Comparison of ENCODE assay signal across 9 cellular contexts in genomic region chr1:15231714-15232201, GRCh38. TPM values are rescaled to one million over a fixed set of nuclear protein-coding genes. Genes with fewer than 3 reads are reported as not detected.
DNase-seq lines count a peak whose midpoint lies in the region; ATAC-seq and TF ChIP-seq lines count a peak whose summit lies in the region.
"Had no signal": no experiment of that assay in that cellular context is flagged by ENCODE, and none has a peak within 500 bp of the region (broad histone marks: within the 10 kb centered on the region; RNA-seq: fewer than 3 reads in every experiment).

No MANE protein-coding gene starts in this region.

- H2BK15ac ChIP-seq in H9 (ENCODE audit: low read depth, low read length): no peak overlapping the region

- H3K27me3 Mint-ChIP-seq in natural killer cell (ENCODE audit: low read depth in 2 of 2) (peaks cover 0 to 10% of the 10 kb centered on the region in 2 donors), H9 (ENCODE audit: low read depth) (peaks cover 6% of the 10 kb centered on the region)

- H3K27ac Mint-ChIP-seq in natural killer cell (peak overlapping the region in 1 of 2 donors; percentile 36), H9 (no peak overlapping the region)

- no peak overlapping the region for H3K4me3 Mint-ChIP-seq in natural killer cell
- no peak overlapping the region for H3K4me3 Mint-ChIP-seq in H9

- H2BK5ac ChIP-seq in H9 (ENCODE audit: insufficient read length, low read length): no peak overlapping the region

- H2AFZ ChIP-seq in H9 (ENCODE audit: low read length): no peak overlapping the region

- H4K5ac ChIP-seq in H9 (ENCODE audit: insufficient read length, low read depth, low read length): no peak overlapping the region

- H3K27ac ChIP-seq in H9 (ENCODE audit: insufficient read length, low read depth, low read length): no peak overlapping the region

- H3K4me1 Mint-ChIP-seq in natural killer cell (peaks cover 0 to 5% of the 10 kb centered on the region in 2 donors), H9 (peaks cover 7 to 11% of the 10 kb centered on the region in 2 experiments)

- H2BK20ac ChIP-seq in H9 (ENCODE audit: low read depth, low read length, poor library complexity, severe bottlenecking): no peak overlapping the region

- peaks cover 5% of the 10 kb centered on the region; the same call in 1 of the 2 replicates for H3K4me1 ChIP-seq in H9 (ENCODE audit: insufficient read depth, low read length)

- no peak overlapping the region for H3K56ac ChIP-seq in H9 (ENCODE audit: insufficient read length, low read depth, low read length)

- no peaks in the 10 kb centered on the region for H3K79me2 ChIP-seq in H9 (ENCODE audit: insufficient read depth, low read length)

- no peaks in the 10 kb centered on the region for H3K9me3 Mint-ChIP-seq in natural killer cell
- H3K9me3 Mint-ChIP-seq in H9: no peaks in the 10 kb centered on the region

- no peaks in the 10 kb centered on the region for H4K20me1 ChIP-seq in H9 (ENCODE audit: control insufficient read depth, insufficient read depth, insufficient read length)

- H3K27me3 ChIP-seq in H9 (ENCODE audit: insufficient read depth, low read length): no peaks in the 10 kb centered on the region

- H2BK12ac ChIP-seq in H9 (ENCODE audit: insufficient read length, low read depth, low read length): no peak overlapping the region

- no peak overlapping the region for H3K14ac ChIP-seq in H9 (ENCODE audit: insufficient read depth, low read length)

- TF ChIP-seq CTCF in natural killer cell (IDR thresholded peaks at IDR 0.05): no peak
- no peak for TF ChIP-seq CTCF in H9 (conservative IDR thresholded peaks at IDR 0.05)

- no peak overlapping the region for H3T11ph ChIP-seq in H9 (ENCODE audit: low read length)

- no peak overlapping the region for H4K91ac ChIP-seq in H9 (ENCODE audit: insufficient read length, low read depth, low read length)

- H3K9ac ChIP-seq in H9 (ENCODE audit: extremely low read depth, insufficient read length, low read length): no peak overlapping the region

- no peak overlapping the region for H4K8ac ChIP-seq in H9 (replicated peaks; ENCODE audit: insufficient read length, low read depth, low read length)

- peak; percentile 88 for DNase-seq in SIG-M5 treated with dmso at 0.1 percent for 504 hours (lab: John Stamatoyannopoulos, UW; ENCODE audit: unreplicated experiment)
- no peak for DNase-seq in natural killer cell
- no peak for DNase-seq in NCI-H2171 (lab: John Stamatoyannopoulos, UW)
- no peak for DNase-seq in COLO829 (ENCODE audit: low spot score)
- no peak for DNase-seq in HuH-7.5 (ENCODE audit: low spot score)
- no peak for DNase-seq in H9
- DNase-seq: NCI-H1092 had no signal

- no peak overlapping the region for H3K4ac ChIP-seq in H9 (ENCODE audit: low read depth, low read length)

- H2AK5ac ChIP-seq in H9 (ENCODE audit: insufficient read length, low read length): no peak overlapping the region

- no peaks in the 10 kb centered on the region for H3K23me2 ChIP-seq in H9 (ENCODE audit: insufficient read length, low read depth, low read length, poor library complexity, severe bottlenecking)

- WGBS in H9 (ENCODE audit: extremely low coverage, insufficient read length, low lambda C conversion rate): no CpG with 5 or more reads among the region's 5 CpGs

- no peak overlapping the region for H3K4me2 ChIP-seq in H9 (ENCODE audit: insufficient read depth, insufficient read length, low read length)

- intact Hi-C loops in natural killer cell (cut with micrococcal nuclease): no loop called here

- no peak overlapping the region for H2BK120ac ChIP-seq in H9 (ENCODE audit: low read depth, low read length, poor library complexity, severe bottlenecking)

- no peaks in the 10 kb centered on the region for H3K79me1 ChIP-seq in H9 (ENCODE audit: insufficient read depth, low read depth, low read length, poor library complexity, severe bottlenecking)

- ATAC-seq in GM19324 (IDR thresholded peaks at IDR 0.05; ENCODE audit: low FRiP score, unreplicated experiment) (peak; percentile 66), HG02870 (IDR thresholded peaks at IDR 0.05; ENCODE audit: unreplicated experiment) (peak; percentile 54), natural killer cell (peak; percentile 76 to 85 (median 78))

- no peaks in the 10 kb centered on the region for H3K9me3 ChIP-seq in H9 (ENCODE audit: control insufficient read depth, low read depth, low read length)

- H3K36me3 Mint-ChIP-seq in natural killer cell (no peaks in the 10 kb centered on the region), H9 (ENCODE audit: insufficient read depth in 1 of 3, low read depth in 3 of 3) (no peaks in the 10 kb centered on the region)

- no peak overlapping the region for H3K18ac ChIP-seq in H9 (ENCODE audit: insufficient read length, low read depth, low read length)

- no peak overlapping the region for H3K23ac ChIP-seq in H9 (ENCODE audit: insufficient read length, low read depth, low read length)

RNA-seq across cellular contexts. Expression of gene FHAD1, which starts 15.3 kb away (rescaled TPM):
- total RNA-seq in natural killer cell: 1 to 10 TPM in 2 of 3 donors, under 1 TPM in 1; 0.72 to 1.9 (median 1.7) TPM
- 1.2 and 1.9 TPM in 2 replicates for total RNA-seq in H9 (2021)
